ENCODE assay signal across 15 cellular contexts in genomic region chr15:72202302-72202701, GRCh38. TPM values are rescaled to one million over a fixed set of nuclear protein-coding genes. Genes with fewer than 3 reads are reported as not detected.
DNase-seq lines count a peak whose midpoint lies in the region; ATAC-seq, FAIRE-seq and TF ChIP-seq lines count a peak whose summit lies in the region.
"Had no signal": no experiment of that assay in that cellular context is flagged by ENCODE, and none has a peak within 500 bp of the region (broad histone marks: within the 10 kb centered on the region; RNA-seq: fewer than 3 reads in every experiment).

No MANE protein-coding gene starts in this region.

- in situ Hi-C loops in gastrocnemius medialis (cut with MboI; ENCODE audit: low sequenced_read_pairs in 4 of 4) = loop anchor here in 3 of 4 donors (5.0 to 10.0 kb wide), 2 partner anchors 70 to 72 kb away; partner anchors contain the start of gene PARP6 (in 3 of the 3)

- 89% methylated on average over 13 of the region's 13 CpGs for WGBS in esophagus muscularis mucosa

- H3K4me2 ChIP-seq in PC-9 = no peak overlapping the region

- POLR2A ChIA-PET in PC-9 (lab: Charles Lee; ENCODE audit: unreplicated experiment) = interaction anchor here (0.7 kb wide), 1 partner anchor 21 kb away, joined by 5 read pairs; no protein-coding TSS in a partner anchor

- BruUV-seq in PC-9 (replicated peaks; lab: Mats Ljungman, UMichigan) = no TSS peak

- H3K27me3 ChIP-seq in PC-9 (ENCODE audit: insufficient read depth, low read depth) (no peaks in the 10 kb centered on the region), esophagus muscularis mucosa (peaks cover 0 to 2% (median 0%) of the 10 kb centered on the region in 4 donors), gastrocnemius medialis (no peaks in the 10 kb centered on the region), foreskin keratinocyte (no peaks in the 10 kb centered on the region)

- no peak for TF ChIP-seq CTCF in PC-9 (conservative IDR thresholded peaks at IDR 0.05)
- TF ChIP-seq CTCF in esophagus muscularis mucosa (IDR thresholded peaks at IDR 0.05) = no peak
- TF ChIP-seq CTCF in gastrocnemius medialis (IDR thresholded peaks at IDR 0.05 in 4 of 5, conservative IDR thresholded peaks at IDR 0.05 in 1 of 5) = no peak
- no peak for TF ChIP-seq CTCF in foreskin keratinocyte (conservative IDR thresholded peaks at IDR 0.05)

- H3K4me3 ChIP-seq in PC-9 = no peak overlapping the region
- H3K4me3 ChIP-seq in esophagus muscularis mucosa = no peak overlapping the region
- H3K4me3 ChIP-seq in gastrocnemius medialis = no peak overlapping the region
- H3K4me3 ChIP-seq: mucosa of descending colon had no signal

- DNase-seq in PC-9 (no peak), esophagus muscularis mucosa (ENCODE audit: extremely low spot score) (no peak), gastrocnemius medialis (no peak), RCC 7860 (ENCODE audit: low spot score) (no peak), foreskin keratinocyte (no peak), NCI-H128 (lab: John Stamatoyannopoulos, UW; ENCODE audit: unreplicated experiment) (no peak)
- DNase-seq: activated T-cell treated with anti-CD3 and anti-CD28 coated beads, Interleukin-2, amount 50 U/mL, for 72 hours; glutamatergic neuron; H7; NCI-H1930; NCI-H510A treated with DMSO at 0.1 percent for 48 hours; occipital lobe had no signal

- H3K27ac ChIP-seq in PC-9 = peak overlapping the region; percentile 19; the same call in 1 of the 2 replicates
- peak overlapping the region; percentile 43 to 77 (median 64) for H3K27ac ChIP-seq in esophagus muscularis mucosa (replicated peaks in 1 of 4)
- H3K27ac ChIP-seq in gastrocnemius medialis = peak overlapping the region; percentile 82 to 96 (median 92)
- H3K27ac ChIP-seq in foreskin keratinocyte = no peak overlapping the region

- CTCF ChIA-PET in PC-9 (lab: Charles Lee) = no interaction called here

- H3K36me3 ChIP-seq in PC-9 (ENCODE audit: low read depth) = peaks cover 77% of the 10 kb centered on the region
- peaks cover 51 to 88% (median 85%) of the 10 kb centered on the region in 4 donors for H3K36me3 ChIP-seq in esophagus muscularis mucosa
- peaks cover 0 to 68% of the 10 kb centered on the region in 2 donors for H3K36me3 ChIP-seq in gastrocnemius medialis

- peaks cover 17% of the 10 kb centered on the region; the same call in 1 of the 2 replicates for H3K79me2 ChIP-seq in PC-9 (ENCODE audit: low read depth)

- intact Hi-C loops in PC-9 (cut with micrococcal nuclease; ENCODE audit: unreplicated experiment) = no loop called here
- intact Hi-C loops in esophagus muscularis mucosa (cut with DNase I) = no loop called here
- intact Hi-C loops in gastrocnemius medialis (cut with DNase I; ENCODE audit: low total_unique reads) = no loop called here

- no peak overlapping the region for H2AFZ ChIP-seq in PC-9

- peak; percentile 11 for TF ChIP-seq POLR2A in GM15510 (IDR thresholded peaks at IDR 0.05; ENCODE audit: borderline replicate concordance, extremely low read depth, insufficient read length)
- no peak for TF ChIP-seq POLR2A in esophagus muscularis mucosa (IDR thresholded peaks at IDR 0.05; ENCODE audit: low read depth)
- TF ChIP-seq POLR2A in gastrocnemius medialis (IDR thresholded peaks at IDR 0.05) = no peak

- no peak for ATAC-seq in gastrocnemius medialis
- no peak for ATAC-seq in foreskin keratinocyte
- ATAC-seq: activated T-cell treated with anti-CD3 and anti-CD28 coated beads, Interleukin-2, amount 50 U/mL, for 72 hours; mucosa of descending colon had no signal

- H3K9me2 ChIP-seq in PC-9 (ENCODE audit: insufficient read depth) = no peaks in the 10 kb centered on the region

- H3F3A ChIP-seq in PC-9 (ENCODE audit: insufficient read depth, low read depth) = peaks cover 94% of the 10 kb centered on the region

- TF ChIP-seq EP300 in esophagus muscularis mucosa (IDR thresholded peaks at IDR 0.05) = no peak

- H4K20me1 ChIP-seq in PC-9 (ENCODE audit: insufficient read depth) = peaks cover 54% of the 10 kb centered on the region

- no peaks in the 10 kb centered on the region for H3K9me3 ChIP-seq in PC-9 (ENCODE audit: insufficient read depth, low read depth)
- no peaks in the 10 kb centered on the region for H3K9me3 ChIP-seq in esophagus muscularis mucosa
- H3K9me3 ChIP-seq in gastrocnemius medialis = no peaks in the 10 kb centered on the region
- H3K9me3 ChIP-seq: mucosa of descending colon had no signal

- no peak for FAIRE-seq in RCC 7860 (lab: Jason Lieb, UNC)
- FAIRE-seq: colon had no signal

- H3K4me1 ChIP-seq in PC-9 (replicated peaks; ENCODE audit: insufficient read depth) (no peaks in the 10 kb centered on the region), esophagus muscularis mucosa (peaks cover 26 to 51% (median 41%) of the 10 kb centered on the region in 4 donors), gastrocnemius medialis (peaks cover 53% of the 10 kb centered on the region in 2 donors), foreskin keratinocyte (peaks cover 13% of the 10 kb centered on the region)

RNA-seq across cellular contexts. Expression of gene GRAMD2A, which starts 4.7 kb away (rescaled TPM):
- total RNA-seq in PC-9 (2021) = 48.5 and 60.2 TPM in 2 replicates
- total RNA-seq in esophagus muscularis mucosa = 1 to 10 TPM in 2 of 4 donors, under 1 TPM in 2; 0.33 to 2.5 (median 0.75) TPM
- not detected for total RNA-seq in gastrocnemius medialis
- total RNA-seq in foreskin keratinocyte = 2.3 and 3.7 TPM in 2 replicates
- 1.3 and 2.1 TPM in 2 replicates for polyA plus RNA-seq in foreskin keratinocyte

RNA-seq across cellular contexts. Expression of gene PKM, which starts 28.7 kb away (rescaled TPM):
- 1,294 and 1,809 TPM in 2 replicates for total RNA-seq in PC-9 (2021)
- 100 to 1,000 TPM; 392 to 605 (median 482) TPM for total RNA-seq in esophagus muscularis mucosa
- 100 to 1,000 TPM; 691 to 946 (median 810) TPM for total RNA-seq in gastrocnemius medialis
- total RNA-seq in foreskin keratinocyte = 2,420 and 2,686 TPM in 2 replicates
- polyA plus RNA-seq in foreskin keratinocyte = 2,518 and 2,832 TPM in 2 replicates

Comparison
In these comparisons a context has a peak if more than half of its experiments do, and no peak if none do; other contexts are left out.
1. RNA of gene GRAMD2A, which starts 4.7 kb away (total RNA-seq): 48.5 to 60.2 TPM in PC-9; 2.3 to 3.7 TPM in foreskin keratinocyte, 0.33 to 2.5 TPM in esophagus muscularis mucosa and not detected in gastrocnemius medialis; every median in the first group is over 10 times any median in the second.